ENCODE assay signal across 1 cellular context in genomic region chr14:34030864-34031263, GRCh38.
TF ChIP-seq lines count a peak whose summit lies in the region.

No MANE protein-coding gene starts in this region.

TF ChIP-seq in K562, 482 proteins besides CTCF, POLR2A, EP300 and RAD21 (continued from another document):
- TF ChIP-seq HMGXB4 (CRISPR knock-in tag; IDR thresholded peaks at IDR 0.05), result no peak
- no peak for TF ChIP-seq GTF2E2 (tag; IDR thresholded peaks at IDR 0.05)
- no peak for TF ChIP-seq ZBED1 (IDR thresholded peaks at IDR 0.05)
- TF ChIP-seq SRSF3 (IDR thresholded peaks at IDR 0.05; ENCODE audit: insufficient read depth, low read length), result no peak
- TF ChIP-seq ZNF740 (CRISPR knock-in tag; IDR thresholded peaks at IDR 0.05), result no peak
- TF ChIP-seq ZNF740 (tag; IDR thresholded peaks at IDR 0.05), result no peak
- TF ChIP-seq E2F5 (CRISPR knock-in tag; IDR thresholded peaks at IDR 0.05), result no peak
- no peak for TF ChIP-seq ETV6 (IDR thresholded peaks at IDR 0.05; ENCODE audit: borderline replicate concordance in 1 of 2, low read depth in 2 of 2, low read length in 1 of 2)
- TF ChIP-seq ETV6 (CRISPR knock-in tag; IDR thresholded peaks at IDR 0.05; ENCODE audit: borderline replicate concordance), result no peak
- peak; percentile 18; the same call in 1 of the 2 replicates for TF ChIP-seq HMBOX1 (IDR thresholded peaks at IDR 0.05)
- no peak for TF ChIP-seq HDGF (IDR thresholded peaks at IDR 0.05)
- no peak for TF ChIP-seq HNRNPUL1 (IDR thresholded peaks at IDR 0.05; ENCODE audit: low read length)
- peak; percentile 51 for TF ChIP-seq CBFA2T3 (IDR thresholded peaks at IDR 0.05)
- no peak for TF ChIP-seq NR2C2 (CRISPR knock-in tag; IDR thresholded peaks at IDR 0.05)
- no peak for TF ChIP-seq NR2C2 (tag; IDR thresholded peaks at IDR 0.05)
- TF ChIP-seq E2F6 (IDR thresholded peaks at IDR 0.05; ENCODE audit: borderline replicate concordance in 1 of 2, extremely low read depth in 1 of 2, insufficient read depth in 1 of 2, insufficient read length in 1 of 2, low read depth in 1 of 2, low read length in 1 of 2, poor library complexity in 1 of 2, severe bottlenecking in 1 of 2), result no peak
- TF ChIP-seq NFIC (IDR thresholded peaks at IDR 0.05), result peak; percentile 69
- peak; percentile 30 for TF ChIP-seq DACH1 (IDR thresholded peaks at IDR 0.05; ENCODE audit: partially characterized antibody)
- no peak for TF ChIP-seq ELK3 (CRISPR knock-in tag; IDR thresholded peaks at IDR 0.05)
- no peak for TF ChIP-seq THAP12 (CRISPR knock-in tag; IDR thresholded peaks at IDR 0.05)
- no peak for TF ChIP-seq YY1 (IDR thresholded peaks at IDR 0.05; ENCODE audit: borderline replicate concordance in 1 of 3, control insufficient read depth in 1 of 3, extremely low read depth in 1 of 3, insufficient read depth in 3 of 3, insufficient read length in 1 of 3, insufficient replicate concordance in 2 of 3, low read depth in 1 of 3, low read length in 2 of 3)
- no peak for TF ChIP-seq KLF10 (CRISPR knock-in tag; IDR thresholded peaks at IDR 0.05)
- TF ChIP-seq PHTF2 (CRISPR knock-in tag; IDR thresholded peaks at IDR 0.05), result no peak
- TF ChIP-seq ZNF316 (IDR thresholded peaks at IDR 0.05), result no peak
- no peak for TF ChIP-seq RFX7 (CRISPR knock-in tag; IDR thresholded peaks at IDR 0.05)
- TF ChIP-seq STAG1 (CRISPR knock-in tag; IDR thresholded peaks at IDR 0.05; ENCODE audit: borderline replicate concordance), result no peak
- peak; percentile 46; the same call in 1 of the 2 replicates for TF ChIP-seq CBFA2T2 (conservative IDR thresholded peaks at IDR 0.05)
- peak; percentile 33 for TF ChIP-seq TAF9B (IDR thresholded peaks at IDR 0.05; ENCODE audit: partially characterized antibody)
